ENCODE assay signal across 1 cellular context in genomic region chr1:23796466-23797271, GRCh38.
TF ChIP-seq lines count a peak whose summit lies in the region.

No MANE protein-coding gene starts in this region.

TF ChIP-seq in IMR-90, 13 proteins besides CTCF, POLR2A, EP300 and RAD21:
- TF ChIP-seq RFX5 (IDR thresholded peaks at IDR 0.05; ENCODE audit: low read depth, low read length) (no peak), USF2 (IDR thresholded peaks at IDR 0.05; ENCODE audit: low read depth, low read length) (no peak), MAZ (IDR thresholded peaks at IDR 0.05; ENCODE audit: borderline replicate concordance, low read depth, low read length) (no peak), CEBPB (IDR thresholded peaks at IDR 0.05; ENCODE audit: low read depth, low read length) (no peak), NFE2L2 (IDR thresholded peaks at IDR 0.05; ENCODE audit: low read depth, low read length) (no peak), FOS (IDR thresholded peaks at IDR 0.05; ENCODE audit: low read depth, low read length) (no peak), MAFK (IDR thresholded peaks at IDR 0.05; ENCODE audit: low read depth, low read length) (no peak), BHLHE40 (IDR thresholded peaks at IDR 0.05; ENCODE audit: low read depth, low read length) (no peak), SMC3 (IDR thresholded peaks at IDR 0.05; ENCODE audit: low read depth, low read length) (no peak), RCOR1 (IDR thresholded peaks at IDR 0.05; ENCODE audit: insufficient replicate concordance, low read length) (no peak), CHD1 (IDR thresholded peaks at IDR 0.05; ENCODE audit: low read depth, low read length) (no peak), MXI1 (IDR thresholded peaks at IDR 0.05; ENCODE audit: borderline replicate concordance, low read depth, low read length) (no peak)
- TF ChIP-seq, protein P1, sequence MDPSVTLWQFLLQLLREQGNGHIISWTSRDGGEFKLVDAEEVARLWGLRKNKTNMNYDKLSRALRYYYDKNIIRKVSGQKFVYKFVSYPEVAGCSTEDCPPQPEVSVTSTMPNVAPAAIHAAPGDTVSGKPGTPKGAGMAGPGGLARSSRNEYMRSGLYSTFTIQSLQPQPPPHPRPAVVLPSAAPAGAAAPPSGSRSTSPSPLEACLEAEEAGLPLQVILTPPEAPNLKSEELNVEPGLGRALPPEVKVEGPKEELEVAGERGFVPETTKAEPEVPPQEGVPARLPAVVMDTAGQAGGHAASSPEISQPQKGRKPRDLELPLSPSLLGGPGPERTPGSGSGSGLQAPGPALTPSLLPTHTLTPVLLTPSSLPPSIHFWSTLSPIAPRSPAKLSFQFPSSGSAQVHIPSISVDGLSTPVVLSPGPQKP (IDR thresholded peaks at IDR 0.05; ENCODE audit: borderline replicate concordance, low read depth, low read length): no peak
